14 cellular contexts compared by ENCODE assay signal in the genomic region with DNA sequence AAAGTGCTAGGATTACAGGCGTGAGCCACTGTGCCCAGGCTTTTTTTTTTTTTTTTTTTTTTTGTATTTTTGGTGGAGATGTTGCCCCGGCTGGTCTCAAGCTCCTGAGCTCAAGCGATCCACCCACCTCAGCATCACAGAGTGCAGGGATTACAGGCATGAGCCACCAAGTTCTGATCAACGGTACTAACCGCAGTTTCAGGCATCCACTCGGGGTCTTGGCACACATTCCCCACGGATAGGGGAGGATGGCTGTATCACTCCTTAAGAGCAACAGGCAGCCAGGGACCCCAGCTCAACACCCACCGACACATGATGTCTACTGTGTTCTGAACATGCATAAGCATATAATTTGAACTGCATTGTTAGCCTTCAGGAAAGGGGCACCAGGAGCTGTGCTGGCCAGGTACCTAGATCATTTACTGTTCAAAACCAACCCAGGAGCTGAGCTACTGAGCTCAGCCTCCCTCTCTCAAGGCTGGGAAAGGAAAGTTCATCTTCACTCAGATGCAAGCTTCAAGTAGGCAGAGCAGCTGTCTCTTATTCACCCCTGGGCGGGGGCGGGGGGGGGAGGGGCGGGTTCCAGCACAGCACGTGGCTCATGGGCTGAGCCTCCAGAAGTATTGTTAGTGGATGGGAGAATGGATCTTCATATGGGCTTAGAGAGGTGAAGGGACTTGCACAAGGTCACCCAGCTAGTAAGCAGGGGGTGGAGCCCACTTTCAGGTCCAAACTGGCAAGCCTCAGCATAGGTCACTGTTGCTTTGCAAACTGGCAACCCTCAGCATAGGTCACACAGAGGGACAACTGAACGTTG. TPM values are rescaled to one million over a fixed set of nuclear protein-coding genes. Genes with fewer than 3 reads are reported as not detected.
DNase-seq lines count a peak whose midpoint lies in the region; ATAC-seq and TF ChIP-seq lines count a peak whose summit lies in the region.
"Had no signal": no experiment of that assay in that cellular context is flagged by ENCODE, and none has a peak within 500 bp of the region (broad histone marks: within the 10 kb centered on the region; RNA-seq: fewer than 3 reads in every experiment).

No MANE protein-coding gene starts in this region.

- POLR2A ChIA-PET in WTC11 (lab: Charles Lee) = interaction anchor here (0.6 to 1.5 kb wide), 4 partner anchors 9 to 774 kb away, joined by 3 to 4 read pairs (median 3); no protein-coding TSS in a partner anchor

- peaks cover 0 to 15% (median 0%) of the 10 kb centered on the region in 3 donors for H3K36me3 ChIP-seq in esophagus squamous epithelium

- H3K36me3 Mint-ChIP-seq in activated T-cell treated with anti-CD3 and anti-CD28 coated beads, Interleukin-2, amount 50 U/mL, for 4 hours (ENCODE audit: insufficient read depth) = peaks cover 20% of the 10 kb centered on the region
- H3K36me3 Mint-ChIP-seq in WTC11 = peaks cover 8% of the 10 kb centered on the region

- H3K4me3 Mint-ChIP-seq in activated T-cell treated with anti-CD3 and anti-CD28 coated beads, Interleukin-2, amount 50 U/mL, for 4 hours = peak overlapping the region; percentile 68
- H3K4me3 Mint-ChIP-seq in WTC11 = 0 out of 2 replicates have a peak overlapping the region, but pooled peaks have one; percentile 15
- H3K4me3 Mint-ChIP-seq in stimulated activated naive CD8-positive, alpha-beta T cell treated with anti-CD3 and anti-CD28 coated beads, Interleukin-15, amount 100 ng/mL, for 72 hours = peak overlapping the region; percentile 36 to 90

- no peak overlapping the region for H3K4me3 ChIP-seq in esophagus squamous epithelium
- H3K4me3 ChIP-seq: coronary artery had no signal

- no peak for TF ChIP-seq CTCF in WTC11 (IDR thresholded peaks at IDR 0.05)
- no peak for TF ChIP-seq CTCF in esophagus squamous epithelium (IDR thresholded peaks at IDR 0.05)

- intact Hi-C loops in esophagus squamous epithelium (cut with DNase I) = no loop called here

- peaks cover 32 to 96% (median 67%) of the 10 kb centered on the region in 3 donors for H3K4me1 ChIP-seq in esophagus squamous epithelium

- no peak for TF ChIP-seq POLR2A in esophagus squamous epithelium (IDR thresholded peaks at IDR 0.05)

- H3K27me3 Mint-ChIP-seq in activated T-cell treated with anti-CD3 and anti-CD28 coated beads, Interleukin-2, amount 50 U/mL, for 4 hours (ENCODE audit: low read depth) = no peaks in the 10 kb centered on the region
- no peaks in the 10 kb centered on the region for H3K27me3 Mint-ChIP-seq in WTC11 (ENCODE audit: low read depth)
- no peaks in the 10 kb centered on the region for H3K27me3 Mint-ChIP-seq in stimulated activated naive CD8-positive, alpha-beta T cell treated with anti-CD3 and anti-CD28 coated beads, Interleukin-15, amount 100 ng/mL, for 72 hours
- H3K27me3 Mint-ChIP-seq: naive B cell had no signal

- H3K9me3 ChIP-seq in esophagus squamous epithelium = no peaks in the 10 kb centered on the region

- DNase-seq in activated T-cell treated with anti-CD3 and anti-CD28 coated beads, Interleukin-2, amount 50 U/mL, for 4 hours = no peak
- DNase-seq in activated T-cell treated with anti-CD3 and anti-CD28 coated beads for 4 hours = no peak
- DNase-seq in WTC11 (ENCODE audit: low spot score) = no peak
- DNase-seq in esophagus squamous epithelium (lab: John Stamatoyannopoulos, UW) = no peak
- no peak for DNase-seq in stimulated activated naive CD8-positive, alpha-beta T cell treated with anti-CD3 and anti-CD28 coated beads, Interleukin-15, amount 100 ng/mL, for 72 hours
- no peak for DNase-seq in islet precursor cell
- DNase-seq in germinal center (ENCODE audit: low spot score) = no peak
- DNase-seq: EL, Kasumi-1, naive B cell, NCI-H2081 treated with DMSO at 0.1 percent for 48 hours had no signal

- peak overlapping the region in 3 of 4 donors; percentile 26 to 61 (median 50) for H3K27ac ChIP-seq in esophagus squamous epithelium
- H3K27ac ChIP-seq: coronary artery, VCaP had no signal

- CTCF ChIA-PET in WTC11 (lab: Charles Lee) = interaction anchor here (1.0 to 2.1 kb wide), 8 partner anchors 21 to 244 kb away, joined by 3 to 13 read pairs (median 5); no protein-coding TSS in a partner anchor

- peak; percentile 27 to 38 for ATAC-seq in activated T-cell treated with anti-CD3 and anti-CD28 coated beads, Interleukin-2, amount 50 U/mL, for 4 hours
- ATAC-seq in WTC11 = no peak
- ATAC-seq in stimulated activated naive CD8-positive, alpha-beta T cell treated with anti-CD3 and anti-CD28 coated beads, Interleukin-15, amount 100 ng/mL, for 72 hours = no peak
- ATAC-seq in HG03439 (IDR thresholded peaks at IDR 0.05; ENCODE audit: unreplicated experiment) = no peak

- H3K27me3 ChIP-seq in esophagus squamous epithelium = no peaks in the 10 kb centered on the region

- H3K9me3 Mint-ChIP-seq in activated T-cell treated with anti-CD3 and anti-CD28 coated beads, Interleukin-2, amount 50 U/mL, for 4 hours = no peaks in the 10 kb centered on the region
- H3K9me3 Mint-ChIP-seq in WTC11 = peaks cover 3% of the 10 kb centered on the region; the same call in 1 of the 2 replicates
- no peaks in the 10 kb centered on the region for H3K9me3 Mint-ChIP-seq in stimulated activated naive CD8-positive, alpha-beta T cell treated with anti-CD3 and anti-CD28 coated beads, Interleukin-15, amount 100 ng/mL, for 72 hours
- H3K9me3 Mint-ChIP-seq: naive B cell had no signal

- 60 to 67% methylated on average over 3 to 4 of the region's 13 CpGs for WGBS in esophagus squamous epithelium, 2 donors

- peaks cover 91% of the 10 kb centered on the region for H3K4me1 Mint-ChIP-seq in activated T-cell treated with anti-CD3 and anti-CD28 coated beads, Interleukin-2, amount 50 U/mL, for 4 hours (ENCODE audit: low read depth)
- peaks cover 81% of the 10 kb centered on the region for H3K4me1 Mint-ChIP-seq in WTC11
- H3K4me1 Mint-ChIP-seq in stimulated activated naive CD8-positive, alpha-beta T cell treated with anti-CD3 and anti-CD28 coated beads, Interleukin-15, amount 100 ng/mL, for 72 hours = peaks cover 94% of the 10 kb centered on the region

- H3K27ac Mint-ChIP-seq in WTC11 = peak overlapping the region; percentile 64
- H3K27ac Mint-ChIP-seq in stimulated activated naive CD8-positive, alpha-beta T cell treated with anti-CD3 and anti-CD28 coated beads, Interleukin-15, amount 100 ng/mL, for 72 hours = peak overlapping the region; percentile 37 to 98

TF ChIP-seq in WTC11, 78 proteins besides CTCF, POLR2A, EP300 and RAD21 (continues in another document):
- TF ChIP-seq, protein P1, sequence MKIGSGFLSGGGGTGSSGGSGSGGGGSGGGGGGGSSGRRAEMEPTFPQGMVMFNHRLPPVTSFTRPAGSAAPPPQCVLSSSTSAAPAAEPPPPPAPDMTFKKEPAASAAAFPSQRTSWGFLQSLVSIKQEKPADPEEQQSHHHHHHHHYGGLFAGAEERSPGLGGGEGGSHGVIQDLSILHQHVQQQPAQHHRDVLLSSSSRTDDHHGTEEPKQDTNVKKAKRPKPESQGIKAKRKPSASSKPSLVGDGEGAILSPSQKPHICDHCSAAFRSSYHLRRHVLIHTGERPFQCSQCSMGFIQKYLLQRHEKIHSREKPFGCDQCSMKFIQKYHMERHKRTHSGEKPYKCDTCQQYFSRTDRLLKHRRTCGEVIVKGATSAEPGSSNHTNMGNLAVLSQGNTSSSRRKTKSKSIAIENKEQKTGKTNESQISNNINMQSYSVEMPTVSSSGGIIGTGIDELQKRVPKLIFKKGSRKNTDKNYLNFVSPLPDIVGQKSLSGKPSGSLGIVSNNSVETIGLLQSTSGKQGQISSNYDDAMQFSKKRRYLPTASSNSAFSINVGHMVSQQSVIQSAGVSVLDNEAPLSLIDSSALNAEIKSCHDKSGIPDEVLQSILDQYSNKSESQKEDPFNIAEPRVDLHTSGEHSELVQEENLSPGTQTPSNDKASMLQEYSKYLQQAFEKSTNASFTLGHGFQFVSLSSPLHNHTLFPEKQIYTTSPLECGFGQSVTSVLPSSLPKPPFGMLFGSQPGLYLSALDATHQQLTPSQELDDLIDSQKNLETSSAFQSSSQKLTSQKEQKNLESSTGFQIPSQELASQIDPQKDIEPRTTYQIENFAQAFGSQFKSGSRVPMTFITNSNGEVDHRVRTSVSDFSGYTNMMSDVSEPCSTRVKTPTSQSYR (CRISPR knock-in tag; IDR thresholded peaks at IDR 0.05) = no peak
- TF ChIP-seq TP53 (CRISPR knock-in tag; IDR thresholded peaks at IDR 0.05) (no peak), GRHL2 (CRISPR knock-in tag; IDR thresholded peaks at IDR 0.05; ENCODE audit: insufficient replicate concordance, severe bottlenecking) (no peak)
- TF ChIP-seq, protein P2, sequence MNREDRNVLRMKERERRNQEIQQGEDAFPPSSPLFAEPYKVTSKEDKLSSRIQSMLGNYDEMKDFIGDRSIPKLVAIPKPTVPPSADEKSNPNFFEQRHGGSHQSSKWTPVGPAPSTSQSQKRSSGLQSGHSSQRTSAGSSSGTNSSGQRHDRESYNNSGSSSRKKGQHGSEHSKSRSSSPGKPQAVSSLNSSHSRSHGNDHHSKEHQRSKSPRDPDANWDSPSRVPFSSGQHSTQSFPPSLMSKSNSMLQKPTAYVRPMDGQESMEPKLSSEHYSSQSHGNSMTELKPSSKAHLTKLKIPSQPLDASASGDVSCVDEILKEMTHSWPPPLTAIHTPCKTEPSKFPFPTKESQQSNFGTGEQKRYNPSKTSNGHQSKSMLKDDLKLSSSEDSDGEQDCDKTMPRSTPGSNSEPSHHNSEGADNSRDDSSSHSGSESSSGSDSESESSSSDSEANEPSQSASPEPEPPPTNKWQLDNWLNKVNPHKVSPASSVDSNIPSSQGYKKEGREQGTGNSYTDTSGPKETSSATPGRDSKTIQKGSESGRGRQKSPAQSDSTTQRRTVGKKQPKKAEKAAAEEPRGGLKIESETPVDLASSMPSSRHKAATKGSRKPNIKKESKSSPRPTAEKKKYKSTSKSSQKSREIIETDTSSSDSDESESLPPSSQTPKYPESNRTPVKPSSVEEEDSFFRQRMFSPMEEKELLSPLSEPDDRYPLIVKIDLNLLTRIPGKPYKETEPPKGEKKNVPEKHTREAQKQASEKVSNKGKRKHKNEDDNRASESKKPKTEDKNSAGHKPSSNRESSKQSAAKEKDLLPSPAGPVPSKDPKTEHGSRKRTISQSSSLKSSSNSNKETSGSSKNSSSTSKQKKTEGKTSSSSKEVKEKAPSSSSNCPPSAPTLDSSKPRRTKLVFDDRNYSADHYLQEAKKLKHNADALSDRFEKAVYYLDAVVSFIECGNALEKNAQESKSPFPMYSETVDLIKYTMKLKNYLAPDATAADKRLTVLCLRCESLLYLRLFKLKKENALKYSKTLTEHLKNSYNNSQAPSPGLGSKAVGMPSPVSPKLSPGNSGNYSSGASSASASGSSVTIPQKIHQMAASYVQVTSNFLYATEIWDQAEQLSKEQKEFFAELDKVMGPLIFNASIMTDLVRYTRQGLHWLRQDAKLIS (CRISPR knock-in tag; IDR thresholded peaks at IDR 0.05; ENCODE audit: borderline replicate concordance) = no peak

RNA-seq across cellular contexts. Expression of a gene that starts 24.6 kb away (rescaled TPM):
- total RNA-seq in activated T-cell treated with anti-CD3 and anti-CD28 coated beads, Interleukin-2, amount 50 U/mL, for 4 hours = 100 to 1,000 TPM; 262 to 285 (median 264) TPM
- total RNA-seq in WTC11 (2021) = 348 to 380 TPM (median 363 TPM) in 3 replicates
- 100 to 1,000 TPM in 3 of 4 donors, 10 to 100 TPM in 1; 89.4 to 146 (median 126) TPM for total RNA-seq in esophagus squamous epithelium

Comparison
In these comparisons a context has a peak if more than half of its experiments do, and no peak if none do; other contexts are left out.
1. ATAC-seq: peak in activated T-cell treated with anti-CD3 and anti-CD28 coated beads, Interleukin-2, amount 50 U/mL, for 4 hours (2 of 2); none in WTC11 (single experiment), stimulated activated naive CD8-positive, alpha-beta T cell treated with anti-CD3 and anti-CD28 coated beads, Interleukin-15, amount 100 ng/mL, for 72 hours (single experiment) and HG03439 (single experiment).
2. H3K4me3 Mint-ChIP-seq: peak in every context shown above with its lines; median percentile 68 in activated T-cell treated with anti-CD3 and anti-CD28 coated beads, Interleukin-2, amount 50 U/mL, for 4 hours; 63 in stimulated activated naive CD8-positive, alpha-beta T cell treated with anti-CD3 and anti-CD28 coated beads, Interleukin-15, amount 100 ng/mL, for 72 hours; 15 in WTC11.